ENCODE assay signal across 1 cellular context in the genomic region with DNA sequence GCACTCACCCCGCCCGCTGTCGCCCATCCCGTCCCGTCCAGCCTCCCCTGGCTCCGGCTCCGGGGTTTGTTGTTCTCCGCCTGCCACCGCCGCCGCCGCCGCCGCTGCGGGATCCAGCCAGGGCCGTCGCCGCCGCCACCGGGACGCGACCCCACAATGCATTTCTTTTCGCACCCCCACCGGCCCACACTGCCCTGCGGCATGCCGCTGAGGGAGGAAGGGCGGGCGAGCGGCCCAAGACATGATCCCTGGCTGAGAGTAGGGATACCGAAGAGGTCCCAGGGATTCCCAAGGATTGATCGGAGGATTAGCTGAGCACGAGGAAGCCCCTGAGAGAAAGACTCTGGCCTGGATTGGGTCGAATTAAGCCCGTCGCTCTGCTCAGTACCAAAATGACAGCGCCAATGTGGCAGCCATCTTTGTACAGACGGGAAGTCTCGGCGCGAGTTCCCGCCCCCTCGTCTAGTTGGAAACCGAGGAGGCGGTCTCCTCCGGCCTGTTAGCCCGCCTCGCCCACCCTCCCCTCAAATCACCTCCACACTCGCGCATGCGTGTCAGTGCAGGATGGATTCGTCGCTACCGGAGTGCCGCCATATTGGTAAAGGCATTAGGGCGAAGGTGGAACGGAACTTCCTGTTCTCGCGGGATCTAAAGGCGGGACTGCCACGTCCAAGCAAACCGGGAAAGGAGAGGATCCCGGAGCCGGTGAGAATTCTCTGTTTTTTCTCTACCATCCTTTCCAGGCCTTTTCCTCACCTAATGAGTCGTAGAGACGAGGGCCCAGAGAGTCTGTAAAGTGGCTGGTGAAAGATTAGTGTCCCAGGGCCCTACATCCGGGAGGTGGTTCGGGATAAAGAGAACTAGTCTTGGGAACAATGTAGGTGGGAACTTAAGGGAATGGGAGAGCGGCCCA.
A peak's percentile ranks its signal among the peaks of the same experiment; 100 is the strongest.
TF ChIP-seq lines count a peak whose summit lies in the region.

Gene RXRB (minus strand): TSS at position 432 of the 913 bp plus-strand sequence. CDS start 189 bp downstream, at position 243.
Gene SLC39A7 (plus strand): TSS at position 634 of the 913 bp plus-strand sequence. CDS start 379 bp downstream, outside the sequence.

TF ChIP-seq in HepG2, 621 proteins besides CTCF, POLR2A, EP300 and RAD21 (continued from another document and continues in another):
- TF ChIP-seq, protein P1, sequence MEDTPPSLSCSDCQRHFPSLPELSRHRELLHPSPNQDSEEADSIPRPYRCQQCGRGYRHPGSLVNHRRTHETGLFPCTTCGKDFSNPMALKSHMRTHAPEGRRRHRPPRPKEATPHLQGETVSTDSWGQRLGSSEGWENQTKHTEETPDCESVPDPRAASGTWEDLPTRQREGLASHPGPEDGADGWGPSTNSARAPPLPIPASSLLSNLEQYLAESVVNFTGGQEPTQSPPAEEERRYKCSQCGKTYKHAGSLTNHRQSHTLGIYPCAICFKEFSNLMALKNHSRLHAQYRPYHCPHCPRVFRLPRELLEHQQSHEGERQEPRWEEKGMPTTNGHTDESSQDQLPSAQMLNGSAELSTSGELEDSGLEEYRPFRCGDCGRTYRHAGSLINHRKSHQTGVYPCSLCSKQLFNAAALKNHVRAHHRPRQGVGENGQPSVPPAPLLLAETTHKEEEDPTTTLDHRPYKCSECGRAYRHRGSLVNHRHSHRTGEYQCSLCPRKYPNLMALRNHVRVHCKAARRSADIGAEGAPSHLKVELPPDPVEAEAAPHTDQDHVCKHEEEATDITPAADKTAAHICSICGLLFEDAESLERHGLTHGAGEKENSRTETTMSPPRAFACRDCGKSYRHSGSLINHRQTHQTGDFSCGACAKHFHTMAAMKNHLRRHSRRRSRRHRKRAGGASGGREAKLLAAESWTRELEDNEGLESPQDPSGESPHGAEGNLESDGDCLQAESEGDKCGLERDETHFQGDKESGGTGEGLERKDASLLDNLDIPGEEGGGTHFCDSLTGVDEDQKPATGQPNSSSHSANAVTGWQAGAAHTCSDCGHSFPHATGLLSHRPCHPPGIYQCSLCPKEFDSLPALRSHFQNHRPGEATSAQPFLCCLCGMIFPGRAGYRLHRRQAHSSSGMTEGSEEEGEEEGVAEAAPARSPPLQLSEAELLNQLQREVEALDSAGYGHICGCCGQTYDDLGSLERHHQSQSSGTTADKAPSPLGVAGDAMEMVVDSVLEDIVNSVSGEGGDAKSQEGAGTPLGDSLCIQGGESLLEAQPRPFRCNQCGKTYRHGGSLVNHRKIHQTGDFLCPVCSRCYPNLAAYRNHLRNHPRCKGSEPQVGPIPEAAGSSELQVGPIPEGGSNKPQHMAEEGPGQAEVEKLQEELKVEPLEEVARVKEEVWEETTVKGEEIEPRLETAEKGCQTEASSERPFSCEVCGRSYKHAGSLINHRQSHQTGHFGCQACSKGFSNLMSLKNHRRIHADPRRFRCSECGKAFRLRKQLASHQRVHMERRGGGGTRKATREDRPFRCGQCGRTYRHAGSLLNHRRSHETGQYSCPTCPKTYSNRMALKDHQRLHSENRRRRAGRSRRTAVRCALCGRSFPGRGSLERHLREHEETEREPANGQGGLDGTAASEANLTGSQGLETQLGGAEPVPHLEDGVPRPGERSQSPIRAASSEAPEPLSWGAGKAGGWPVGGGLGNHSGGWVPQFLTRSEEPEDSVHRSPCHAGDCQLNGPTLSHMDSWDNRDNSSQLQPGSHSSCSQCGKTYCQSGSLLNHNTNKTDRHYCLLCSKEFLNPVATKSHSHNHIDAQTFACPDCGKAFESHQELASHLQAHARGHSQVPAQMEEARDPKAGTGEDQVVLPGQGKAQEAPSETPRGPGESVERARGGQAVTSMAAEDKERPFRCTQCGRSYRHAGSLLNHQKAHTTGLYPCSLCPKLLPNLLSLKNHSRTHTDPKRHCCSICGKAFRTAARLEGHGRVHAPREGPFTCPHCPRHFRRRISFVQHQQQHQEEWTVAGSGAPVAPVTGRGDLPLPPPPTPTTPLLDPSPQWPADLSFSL (CRISPR knock-in tag; IDR thresholded peaks at IDR 0.05): no peak
- TF ChIP-seq ZNF329 (CRISPR knock-in tag; IDR thresholded peaks at IDR 0.05; ENCODE audit: low read depth) (0 out of 2 replicates have a peak, but pooled peaks have one; percentile 74), WIZ (CRISPR knock-in tag; IDR thresholded peaks at IDR 0.05) (peak; percentile 58; the same call in 1 of the 2 replicates), CC2D1A (CRISPR knock-in tag; IDR thresholded peaks at IDR 0.05) (no peak), GMEB2 (CRISPR knock-in tag; IDR thresholded peaks at IDR 0.05; ENCODE audit: low read depth) (0 out of 2 replicates have a peak, but pooled peaks have one; percentile 41), ZNF773 (CRISPR knock-in tag; IDR thresholded peaks at IDR 0.05; ENCODE audit: borderline replicate concordance) (peak; percentile 72; the same call in 1 of the 2 replicates), MYNN (CRISPR knock-in tag; IDR thresholded peaks at IDR 0.05; ENCODE audit: low read depth) (no peak), RAD51 (IDR thresholded peaks at IDR 0.05; ENCODE audit: borderline replicate concordance) (no peak), CEBPG (CRISPR knock-in tag; IDR thresholded peaks at IDR 0.05) (peak; percentile 43; the same call in 1 of the 2 replicates), GPN1 (CRISPR knock-in tag; IDR thresholded peaks at IDR 0.05; ENCODE audit: borderline replicate concordance) (peak; percentile 43; the same call in 1 of the 2 replicates), NFKBIZ (CRISPR knock-in tag; IDR thresholded peaks at IDR 0.05) (peak; percentile 79; the same call in 1 of the 2 replicates), U2AF1 (optimal IDR thresholded peaks at IDR 0.05; ENCODE audit: low read depth, low read length) (peak; percentile 84), ATM (IDR thresholded peaks at IDR 0.05; ENCODE audit: borderline replicate concordance) (no peak), ARNTL (CRISPR knock-in tag; IDR thresholded peaks at IDR 0.05) (peak; percentile 51; the same call in 1 of the 2 replicates), ARID3A (IDR thresholded peaks at IDR 0.05; ENCODE audit: low read depth, low read length) (no peak; the same call in 1 of the 2 replicates), ARNT2 (CRISPR knock-in tag; IDR thresholded peaks at IDR 0.05; ENCODE audit: low read depth) (peak; percentile 87), ARHGAP35 (CRISPR knock-in tag; IDR thresholded peaks at IDR 0.05; ENCODE audit: borderline replicate concordance) (0 out of 2 replicates have a peak, but pooled peaks have one; percentile 77), ZNF577 (CRISPR knock-in tag; IDR thresholded peaks at IDR 0.05; ENCODE audit: borderline replicate concordance, low read depth) (no peak), ZNF558 (CRISPR knock-in tag; IDR thresholded peaks at IDR 0.05; ENCODE audit: borderline replicate concordance) (no peak; the same call in 1 of the 2 replicates), ZBTB44 (CRISPR knock-in tag; IDR thresholded peaks at IDR 0.05) (no peak), ZNF782 (CRISPR knock-in tag; IDR thresholded peaks at IDR 0.05; ENCODE audit: borderline replicate concordance) (peak; percentile 92), CBX2 (IDR thresholded peaks at IDR 0.05; ENCODE audit: low read depth, low read length) (no peak), CBX2 (CRISPR knock-in tag; IDR thresholded peaks at IDR 0.05; ENCODE audit: low read depth) (no peak), ZNF121 (CRISPR knock-in tag; IDR thresholded peaks at IDR 0.05) (no peak; the same call in 1 of the 2 replicates), NFYC (CRISPR knock-in tag; IDR thresholded peaks at IDR 0.05) (no peak; the same call in none of the 2 replicates)
- TF ChIP-seq, protein P2, sequence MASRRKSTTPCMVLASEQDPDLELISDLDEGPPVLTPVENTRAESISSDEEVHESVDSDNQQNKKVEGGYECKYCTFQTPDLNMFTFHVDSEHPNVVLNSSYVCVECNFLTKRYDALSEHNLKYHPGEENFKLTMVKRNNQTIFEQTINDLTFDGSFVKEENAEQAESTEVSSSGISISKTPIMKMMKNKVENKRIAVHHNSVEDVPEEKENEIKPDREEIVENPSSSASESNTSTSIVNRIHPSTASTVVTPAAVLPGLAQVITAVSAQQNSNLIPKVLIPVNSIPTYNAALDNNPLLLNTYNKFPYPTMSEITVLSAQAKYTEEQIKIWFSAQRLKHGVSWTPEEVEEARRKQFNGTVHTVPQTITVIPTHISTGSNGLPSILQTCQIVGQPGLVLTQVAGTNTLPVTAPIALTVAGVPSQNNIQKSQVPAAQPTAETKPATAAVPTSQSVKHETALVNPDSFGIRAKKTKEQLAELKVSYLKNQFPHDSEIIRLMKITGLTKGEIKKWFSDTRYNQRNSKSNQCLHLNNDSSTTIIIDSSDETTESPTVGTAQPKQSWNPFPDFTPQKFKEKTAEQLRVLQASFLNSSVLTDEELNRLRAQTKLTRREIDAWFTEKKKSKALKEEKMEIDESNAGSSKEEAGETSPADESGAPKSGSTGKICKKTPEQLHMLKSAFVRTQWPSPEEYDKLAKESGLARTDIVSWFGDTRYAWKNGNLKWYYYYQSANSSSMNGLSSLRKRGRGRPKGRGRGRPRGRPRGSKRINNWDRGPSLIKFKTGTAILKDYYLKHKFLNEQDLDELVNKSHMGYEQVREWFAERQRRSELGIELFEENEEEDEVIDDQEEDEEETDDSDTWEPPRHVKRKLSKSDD (CRISPR knock-in tag; IDR thresholded peaks at IDR 0.05; ENCODE audit: low read depth): peak; percentile 32; the same call in 1 of the 2 replicates
- TF ChIP-seq, protein P3, sequence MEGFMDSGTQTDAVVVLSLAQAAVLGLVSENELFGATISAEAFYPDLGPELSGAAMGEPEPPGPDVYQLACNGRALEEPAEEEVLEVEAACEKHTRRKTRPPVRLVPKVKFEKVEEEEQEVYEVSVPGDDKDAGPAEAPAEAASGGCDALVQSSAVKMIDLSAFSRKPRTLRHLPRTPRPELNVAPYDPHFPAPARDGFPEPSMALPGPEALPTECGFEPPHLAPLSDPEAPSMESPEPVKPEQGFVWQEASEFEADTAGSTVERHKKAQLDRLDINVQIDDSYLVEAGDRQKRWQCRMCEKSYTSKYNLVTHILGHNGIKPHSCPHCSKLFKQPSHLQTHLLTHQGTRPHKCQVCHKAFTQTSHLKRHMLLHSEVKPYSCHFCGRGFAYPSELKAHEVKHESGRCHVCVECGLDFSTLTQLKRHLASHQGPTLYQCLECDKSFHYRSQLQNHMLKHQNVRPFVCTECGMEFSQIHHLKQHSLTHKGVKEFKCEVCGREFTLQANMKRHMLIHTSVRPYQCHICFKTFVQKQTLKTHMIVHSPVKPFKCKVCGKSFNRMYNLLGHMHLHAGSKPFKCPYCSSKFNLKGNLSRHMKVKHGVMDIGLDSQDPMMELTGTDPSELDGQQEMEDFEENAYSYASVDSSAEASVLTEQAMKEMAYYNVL (CRISPR knock-in tag; IDR thresholded peaks at IDR 0.05; ENCODE audit: borderline replicate concordance): peak; percentile 75
- TF ChIP-seq, protein P4, sequence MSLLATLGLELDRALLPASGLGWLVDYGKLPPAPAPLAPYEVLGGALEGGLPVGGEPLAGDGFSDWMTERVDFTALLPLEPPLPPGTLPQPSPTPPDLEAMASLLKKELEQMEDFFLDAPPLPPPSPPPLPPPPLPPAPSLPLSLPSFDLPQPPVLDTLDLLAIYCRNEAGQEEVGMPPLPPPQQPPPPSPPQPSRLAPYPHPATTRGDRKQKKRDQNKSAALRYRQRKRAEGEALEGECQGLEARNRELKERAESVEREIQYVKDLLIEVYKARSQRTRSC (CRISPR knock-in tag; IDR thresholded peaks at IDR 0.05; ENCODE audit: low read depth): no peak; the same call in 1 of the 2 replicates
- TF ChIP-seq, protein P5, sequence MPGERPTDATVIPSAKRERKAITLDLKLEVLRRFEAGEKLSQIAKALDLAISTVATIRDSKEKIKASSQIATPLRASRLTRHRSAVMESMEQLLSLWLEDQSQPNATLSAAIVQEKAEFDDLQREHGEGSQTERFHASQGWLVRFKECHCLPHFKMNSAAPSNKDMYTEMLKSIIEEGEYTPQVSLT (CRISPR knock-in tag; IDR thresholded peaks at IDR 0.05; ENCODE audit: borderline replicate concordance, low read depth): no peak; the same call in 1 of the 2 replicates
- TF ChIP-seq, protein P6, sequence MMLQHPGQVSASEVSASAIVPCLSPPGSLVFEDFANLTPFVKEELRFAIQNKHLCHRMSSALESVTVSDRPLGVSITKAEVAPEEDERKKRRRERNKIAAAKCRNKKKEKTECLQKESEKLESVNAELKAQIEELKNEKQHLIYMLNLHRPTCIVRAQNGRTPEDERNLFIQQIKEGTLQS (CRISPR knock-in tag; IDR thresholded peaks at IDR 0.05): peak; percentile 31; the same call in 1 of the 2 replicates
